1 cellular context compared by ENCODE assay signal in the genomic region with DNA sequence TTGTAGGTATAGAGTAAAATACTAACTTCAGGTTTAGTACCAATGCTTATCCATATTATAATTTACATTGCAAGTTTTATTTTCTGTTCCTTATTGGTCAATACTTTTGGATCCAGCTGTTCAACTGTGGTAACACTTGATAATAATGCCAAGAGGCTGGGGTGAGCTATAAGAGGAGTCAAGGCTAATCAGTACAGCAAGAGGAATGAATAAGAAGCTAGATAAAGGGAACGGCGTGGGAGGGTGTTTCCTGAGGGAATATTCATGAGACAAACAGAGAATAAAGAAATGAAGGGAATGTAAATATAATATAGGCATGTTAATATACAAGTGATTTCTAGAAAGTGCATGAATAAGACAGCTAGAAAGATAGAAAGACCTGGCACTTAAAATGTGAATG.
TF ChIP-seq lines count a peak whose summit lies in the region.

No MANE protein-coding gene starts in this region.

TF ChIP-seq in endothelial cell of umbilical vein, 7 proteins besides CTCF, POLR2A, EP300 and RAD21:
- no peak for TF ChIP-seq EZH2 (IDR thresholded peaks at IDR 0.05; ENCODE audit: borderline replicate concordance, low read depth, low read length, severe bottlenecking)
- TF ChIP-seq JUN (IDR thresholded peaks at IDR 0.05; ENCODE audit: borderline replicate concordance, insufficient read depth, insufficient read length, low read depth) = no peak
- TF ChIP-seq, protein P1, sequence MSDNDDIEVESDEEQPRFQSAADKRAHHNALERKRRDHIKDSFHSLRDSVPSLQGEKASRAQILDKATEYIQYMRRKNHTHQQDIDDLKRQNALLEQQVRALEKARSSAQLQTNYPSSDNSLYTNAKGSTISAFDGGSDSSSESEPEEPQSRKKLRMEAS (IDR thresholded peaks at IDR 0.05; ENCODE audit: insufficient read depth, insufficient read length) = no peak
- no peak for TF ChIP-seq GATA2 (IDR thresholded peaks at IDR 0.05; ENCODE audit: insufficient read depth, insufficient read length, low read depth, low read length)
- TF ChIP-seq MYC (IDR thresholded peaks at IDR 0.05; ENCODE audit: low read depth, low read length) = no peak
- no peak for TF ChIP-seq FOS (IDR thresholded peaks at IDR 0.05; ENCODE audit: borderline replicate concordance, insufficient read depth, low read length)
- TF ChIP-seq POLR2AphosphoS5 (IDR thresholded peaks at IDR 0.05; ENCODE audit: insufficient read depth, low read depth, low read length) = no peak
